12 cellular contexts compared by ENCODE assay signal in the genomic region with DNA sequence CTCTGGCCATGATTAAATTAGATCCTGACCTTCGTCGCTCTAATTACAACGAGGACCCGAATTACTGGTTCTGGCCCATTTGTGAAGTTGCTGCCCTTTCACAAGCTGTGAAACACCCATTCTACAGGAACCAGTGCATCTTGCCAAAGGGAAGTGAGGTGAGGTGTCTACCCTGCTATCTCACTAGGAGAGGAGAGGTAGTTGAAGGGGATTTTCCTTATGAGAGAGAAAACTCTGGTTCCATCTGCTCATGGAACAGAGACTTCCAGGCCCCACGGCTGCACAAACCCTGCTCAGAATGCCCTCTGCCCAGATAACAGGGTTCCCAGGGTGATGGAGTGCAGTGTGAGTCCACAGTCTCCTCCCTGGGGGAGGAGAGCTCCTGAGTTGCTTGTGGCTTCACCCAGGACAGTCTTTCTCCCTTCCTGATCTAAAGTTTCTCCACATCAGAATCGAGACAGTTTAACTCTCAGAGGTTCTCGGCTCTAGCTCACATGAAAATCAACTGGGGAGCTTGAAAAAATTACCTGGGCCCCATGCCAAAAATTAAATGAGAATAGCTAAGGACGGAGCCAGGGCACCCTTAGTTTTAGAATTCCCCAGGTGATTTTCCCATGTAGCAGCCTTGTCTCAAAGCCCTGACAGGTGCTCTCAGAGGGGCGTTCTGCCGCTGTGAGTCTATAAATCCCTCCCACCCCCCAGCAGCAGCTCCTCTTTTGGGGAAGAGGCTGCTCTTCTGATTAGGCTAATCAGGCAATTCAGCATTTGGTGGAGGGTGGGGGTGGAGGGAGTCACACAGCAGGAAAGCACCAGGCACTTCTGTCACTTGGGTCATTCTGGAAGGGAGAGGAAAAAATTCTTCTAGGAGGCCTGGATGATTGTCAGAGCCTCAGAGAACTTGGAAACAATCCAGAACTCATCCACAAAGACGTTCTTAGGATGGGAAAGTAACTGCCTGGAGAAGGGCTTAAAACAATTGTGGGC. TPM values are rescaled to one million over a fixed set of nuclear protein-coding genes. Genes with fewer than 3 reads are reported as not detected.
DNase-seq lines count a peak whose midpoint lies in the region; ATAC-seq, FAIRE-seq and TF ChIP-seq lines count a peak whose summit lies in the region.
"Had no signal": no experiment of that assay in that cellular context is flagged by ENCODE, and none has a peak within 500 bp of the region (broad histone marks: within the 10 kb centered on the region; RNA-seq: fewer than 3 reads in every experiment).

No MANE protein-coding gene starts in this region.

- H3K4me3 ChIP-seq in BLaER1 treated with 17β-estradiol and CSF1 and Interleukin-3, amounts not matched to agents 10 nM and 100 nM = no peak overlapping the region
- H3K4me3 ChIP-seq: heart left ventricle had no signal

- DNase-seq in NCI-H2171 treated with DMSO at 0.1 percent for 48 hours (lab: John Stamatoyannopoulos, UW) (peak; percentile 99), erythroblast (lab: John Stamatoyannopoulos, UW) (peak; percentile 19 to 32), RCC 7860 (ENCODE audit: low spot score) (no peak)
- no peak for DNase-seq in stimulated activated CD4-positive, alpha-beta T cell treated with anti-CD3 and anti-CD28 coated beads, Interleukin-2, amount 100 ng/mL, for 24 hours
- DNase-seq in activated CD8-positive, alpha-beta T cell treated with anti-CD3 and anti-CD28 coated beads, Interleukin-2, amount 10 ng/mL, durations not matched to agents 7 days and 5 days = no peak

- peaks cover 17 to 58% (median 51%) of the 10 kb centered on the region in 10 experiments for H3K4me1 ChIP-seq in BLaER1 treated with 17β-estradiol and CSF1 and Interleukin-3, amounts not matched to agents 10 nM and 100 nM

- no peaks in the 10 kb centered on the region for H4K20me1 ChIP-seq in BLaER1 treated with 17β-estradiol and CSF1 and Interleukin-3, amounts not matched to agents 10 nM and 100 nM

- ATAC-seq in GM18858 (IDR thresholded peaks at IDR 0.05; ENCODE audit: unreplicated experiment) = peak; percentile 32
- ATAC-seq in GM19455 (IDR thresholded peaks at IDR 0.05; ENCODE audit: unreplicated experiment) = no peak
- ATAC-seq in activated CD8-positive, alpha-beta T cell treated with anti-CD3 and anti-CD28 coated beads, Interleukin-2, amount 10 ng/mL, durations not matched to agents 7 days and 5 days = no peak

- H3K9ac ChIP-seq in BLaER1 treated with 17β-estradiol and CSF1 and Interleukin-3, amounts not matched to agents 10 nM and 100 nM = peak overlapping the region in 2 of 11 experiments; percentile 19 to 38; a peak in 1 of 22 replicates

- no peak overlapping the region for H3K27ac Mint-ChIP-seq in activated CD8-positive, alpha-beta T cell treated with anti-CD3 and anti-CD28 coated beads, Interleukin-2, amount 10 ng/mL, durations not matched to agents 7 days and 5 days
- H3K27ac Mint-ChIP-seq: effector memory CD8-positive, alpha-beta T cell had no signal

- H3K4me2 ChIP-seq in BLaER1 treated with 17β-estradiol and CSF1 and Interleukin-3, amounts not matched to agents 10 nM and 100 nM = peak overlapping the region in 10 of 11 experiments; percentile 18 to 75 (median 52); a peak in 15 of 22 replicates

- TF ChIP-seq POLR2A in erythroblast (IDR thresholded peaks at IDR 0.05; ENCODE audit: low read length) = no peak

- CTCF ChIA-PET in activated CD8-positive, alpha-beta T cell treated with anti-CD3 and anti-CD28 coated beads, Interleukin-2, amount 10 ng/mL, durations not matched to agents 7 days and 5 days (lab: Charles Lee) = interaction anchor here (0.7 to 5.3 kb wide), 18 partner anchors 8 to 599 kb away, joined by 3 to 91 read pairs (median 4); partner anchors contain the start of gene SSTR2

- H3K9me3 Mint-ChIP-seq in activated CD8-positive, alpha-beta T cell treated with anti-CD3 and anti-CD28 coated beads, Interleukin-2, amount 10 ng/mL, durations not matched to agents 7 days and 5 days (ENCODE audit: insufficient read depth) = no peaks in the 10 kb centered on the region
- H3K9me3 Mint-ChIP-seq: activated T-cell treated with anti-CD3 and anti-CD28 coated beads, Interleukin-2, amount 50 U/mL, for 4 hours; effector memory CD8-positive, alpha-beta T cell had no signal

- peaks cover 5 to 15% (median 11%) of the 10 kb centered on the region in 11 experiments; a peak in 18 of 22 replicates for H3K27me3 ChIP-seq in BLaER1 treated with 17β-estradiol and CSF1 and Interleukin-3, amounts not matched to agents 10 nM and 100 nM

- POLR2A ChIA-PET in activated CD8-positive, alpha-beta T cell treated with anti-CD3 and anti-CD28 coated beads, Interleukin-2, amount 10 ng/mL, durations not matched to agents 7 days and 5 days (lab: Charles Lee) = no interaction called here

- H3K27ac ChIP-seq in BLaER1 treated with 17β-estradiol and CSF1 and Interleukin-3, amounts not matched to agents 10 nM and 100 nM = no peak overlapping the region
- H3K27ac ChIP-seq: heart left ventricle had no signal

- peaks cover 0 to 6% (median 0%) of the 10 kb centered on the region in 11 experiments; a peak in 3 of 22 replicates for H3K9me3 ChIP-seq in BLaER1 treated with 17β-estradiol and CSF1 and Interleukin-3, amounts not matched to agents 10 nM and 100 nM (replicated peaks in 1 of 11)
- H3K9me3 ChIP-seq: heart left ventricle had no signal

- no peaks in the 10 kb centered on the region for H3K4me1 Mint-ChIP-seq in activated CD8-positive, alpha-beta T cell treated with anti-CD3 and anti-CD28 coated beads, Interleukin-2, amount 10 ng/mL, durations not matched to agents 7 days and 5 days (ENCODE audit: low read depth)

- H3K27me3 Mint-ChIP-seq in activated CD8-positive, alpha-beta T cell treated with anti-CD3 and anti-CD28 coated beads, Interleukin-2, amount 10 ng/mL, durations not matched to agents 7 days and 5 days (ENCODE audit: low read depth) = peaks cover 23% of the 10 kb centered on the region

- H3K36me3 ChIP-seq in BLaER1 treated with 17β-estradiol and CSF1 and Interleukin-3, amounts not matched to agents 10 nM and 100 nM = no peaks in the 10 kb centered on the region
- H3K36me3 ChIP-seq: heart left ventricle had no signal

- no peaks in the 10 kb centered on the region for H3K36me3 Mint-ChIP-seq in activated CD8-positive, alpha-beta T cell treated with anti-CD3 and anti-CD28 coated beads, Interleukin-2, amount 10 ng/mL, durations not matched to agents 7 days and 5 days (ENCODE audit: low read depth)
- H3K36me3 Mint-ChIP-seq: CD4-positive, CD25-positive, alpha-beta regulatory T cell had no signal

- no peak overlapping the region for H3K4me3 Mint-ChIP-seq in activated CD8-positive, alpha-beta T cell treated with anti-CD3 and anti-CD28 coated beads, Interleukin-2, amount 10 ng/mL, durations not matched to agents 7 days and 5 days
- H3K4me3 Mint-ChIP-seq: activated T-cell treated with anti-CD3 and anti-CD28 coated beads, Interleukin-2, amount 50 U/mL, for 4 hours; CD4-positive, CD25-positive, alpha-beta regulatory T cell; effector memory CD8-positive, alpha-beta T cell had no signal

- FAIRE-seq in RCC 7860 (lab: Jason Lieb, UNC) = no peak

RNA-seq across cellular contexts. Expression of gene SSTR2, which starts 7.6 kb away (rescaled TPM):
- not detected for total RNA-seq in activated CD8-positive, alpha-beta T cell treated with anti-CD3 and anti-CD28 coated beads, Interleukin-2, amount 10 ng/mL, durations not matched to agents 7 days and 5 days

RNA-seq across cellular contexts. Expression of gene COG1, which starts 35.7 kb away (rescaled TPM):
- 10 to 100 TPM; 25.2 to 30.5 TPM for total RNA-seq in activated CD8-positive, alpha-beta T cell treated with anti-CD3 and anti-CD28 coated beads, Interleukin-2, amount 10 ng/mL, durations not matched to agents 7 days and 5 days

Comparison
In these comparisons a context has a peak if more than half of its experiments do, and no peak if none do; other contexts are left out.
1. DNase-seq: peak in NCI-H2171 treated with DMSO at 0.1 percent for 48 hours (single experiment) and erythroblast (2 of 2); none in stimulated activated CD4-positive, alpha-beta T cell treated with anti-CD3 and anti-CD28 coated beads, Interleukin-2, amount 100 ng/mL, for 24 hours (0 of 2), RCC 7860 (single experiment) and activated CD8-positive, alpha-beta T cell treated with anti-CD3 and anti-CD28 coated beads, Interleukin-2, amount 10 ng/mL, durations not matched to agents 7 days and 5 days (single experiment).